ENCODE assay signal across 1 cellular context in genomic region chr22:20429254-20430100, GRCh38.
TF ChIP-seq lines count a peak whose summit lies in the region.

No MANE protein-coding gene starts in this region.

TF ChIP-seq in K562, 482 proteins besides CTCF, POLR2A, EP300 and RAD21 (continued from another document):
- peak; percentile 32 for TF ChIP-seq GMEB1 (CRISPR knock-in tag; IDR thresholded peaks at IDR 0.05)
- TF ChIP-seq HNRNPL (IDR thresholded peaks at IDR 0.05; ENCODE audit: low read depth, low read length), result peak; percentile 93; the same call in 1 of the 2 replicates
- TF ChIP-seq ATF1 (CRISPR knock-in tag; IDR thresholded peaks at IDR 0.05), result no peak
- peak; percentile 73 for TF ChIP-seq ATF1 (tag; IDR thresholded peaks at IDR 0.05)
- no peak for TF ChIP-seq XRCC3 (IDR thresholded peaks at IDR 0.05)
- TF ChIP-seq ZNF124 (CRISPR knock-in tag; IDR thresholded peaks at IDR 0.05), result 0 out of 2 replicates have a peak, but pooled peaks have one; percentile 85
- peak; percentile 59; the same call in 1 of the 2 replicates for TF ChIP-seq BCOR (IDR thresholded peaks at IDR 0.05)
- TF ChIP-seq MTA3 (IDR thresholded peaks at IDR 0.05; ENCODE audit: borderline replicate concordance), result peak; percentile 92
TF ChIP-seq in K562: peak in this region for 130.
